10 cellular contexts compared by ENCODE assay signal in the genomic region with DNA sequence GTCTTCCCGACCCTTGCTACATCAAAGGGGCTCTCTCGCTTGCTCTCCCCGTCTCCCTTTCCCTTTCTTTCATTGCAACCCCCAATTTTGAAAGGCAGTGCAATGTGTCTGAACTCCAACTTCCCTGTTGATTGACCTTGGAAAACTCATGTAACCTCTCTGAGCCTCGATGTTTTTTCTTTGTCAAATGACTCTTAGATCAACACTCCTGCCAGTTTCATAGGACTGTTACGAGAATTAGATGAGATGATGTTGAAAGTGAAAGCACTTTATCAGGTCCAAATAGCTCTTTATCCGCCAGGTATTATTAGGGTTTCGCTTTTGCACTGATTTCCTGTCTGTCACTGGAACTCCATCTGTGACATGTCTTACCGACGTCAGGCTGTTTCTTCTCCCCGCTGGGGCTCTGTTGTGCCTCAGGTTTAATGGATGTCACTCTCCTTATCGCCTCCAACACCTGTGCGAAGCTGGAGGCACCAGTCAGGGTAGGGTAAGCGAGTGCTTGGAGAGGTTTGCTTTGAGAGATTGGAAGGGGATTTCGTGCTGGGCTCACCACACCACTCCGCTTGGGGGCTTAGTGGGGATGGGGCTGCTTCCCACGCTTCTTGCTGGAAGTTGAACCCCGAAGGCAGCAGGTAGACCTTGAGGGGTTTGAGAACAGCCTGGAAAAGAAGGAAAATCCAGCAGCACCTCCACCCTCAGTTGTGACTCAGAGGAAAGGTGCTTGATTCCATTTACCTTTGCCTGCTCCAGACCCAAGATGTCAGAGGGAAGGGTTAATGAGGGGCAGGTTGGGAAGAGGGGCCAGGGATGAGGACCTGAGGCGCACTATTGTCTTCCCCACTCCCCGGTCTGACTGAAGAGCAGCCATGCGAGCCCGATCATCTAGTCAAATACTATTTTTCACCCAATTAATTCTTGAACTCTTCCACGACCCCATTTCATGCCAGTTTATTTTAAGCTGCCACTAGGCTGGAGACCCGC. TPM values are rescaled to one million over a fixed set of nuclear protein-coding genes. Genes with fewer than 3 reads are reported as not detected.
DNase-seq lines count a peak whose midpoint lies in the region; ATAC-seq and TF ChIP-seq lines count a peak whose summit lies in the region.
"Had no signal": no experiment of that assay in that cellular context is flagged by ENCODE, and none has a peak within 500 bp of the region (broad histone marks: within the 10 kb centered on the region; RNA-seq: fewer than 3 reads in every experiment).

No MANE protein-coding gene starts in this region.

- in situ Hi-C loops in ACHN (cut with HindIII; ENCODE audit: low pct_ligation_motif_present, low pct_unique_long_range_greater_than_20kb, low sequenced_read_pairs) = loop anchor here (25.0 kb wide), 1 partner anchor 409 kb away; no protein-coding TSS in a partner anchor
- in situ Hi-C loops in transverse colon (cut with MboI; ENCODE audit: low pct_ligation_motif_present in 1 of 4, low pct_unique_long_range_greater_than_20kb in 1 of 4, low sequenced_read_pairs in 3 of 4) = loop anchor here in 3 of 4 donors (25.0 kb wide), 2 partner anchors 109 to 409 kb away; a partner anchor contains a TSS

- peaks cover 77 to 78% of the 10 kb centered on the region in 2 donors for H3K27me3 Mint-ChIP-seq in natural killer cell (ENCODE audit: low read depth in 2 of 2)

- peak overlapping the region; percentile 83 for H3K4me3 Mint-ChIP-seq in natural killer cell

- DNase-seq in GM06990 (ENCODE audit: extremely low read depth, insufficient read length) = no peak
- DNase-seq in adipocyte (ENCODE audit: low read depth) = no peak
- no peak for DNase-seq in natural killer cell
- DNase-seq in DMS53 (lab: John Stamatoyannopoulos, UW) = no peak
- DNase-seq in anterior cingulate cortex (lab: John Stamatoyannopoulos, UW) = no peak
- no peak for DNase-seq in ACHN
- DNase-seq in transverse colon = no peak
- DNase-seq: NCI-H2227 treated with DMSO at 0.1 percent for 48 hours; stimulated activated naive CD4-positive, alpha-beta T cell treated with Interleukin-2 at 50 U/mL for 16 hours had no signal

- 13 to 20% methylated on average over 14 to 23 of the region's 23 CpGs for WGBS in transverse colon (ENCODE audit: low coverage in 1 of 2), 2 donors

- H3K27me3 ChIP-seq in GM06990 (replicated peaks; ENCODE audit: control insufficient read depth, insufficient read depth, low read length) = peaks cover 10% of the 10 kb centered on the region
- H3K27me3 ChIP-seq in adipocyte (replicated peaks; ENCODE audit: control insufficient read depth, insufficient read depth, low read length) = peaks cover 79% of the 10 kb centered on the region
- peaks cover 100% of the 10 kb centered on the region for H3K27me3 ChIP-seq in transverse colon

- no peak for TF ChIP-seq POLR2A in transverse colon (IDR thresholded peaks at IDR 0.05)

- H3K4me3 ChIP-seq in GM06990 (replicated peaks; ENCODE audit: low read depth, low read length) (peak overlapping the region; percentile 33; the same call in 1 of the 2 replicates), adipocyte (ENCODE audit: low read length) (peak overlapping the region; percentile 21), transverse colon (peak overlapping the region in 2 of 4 donors; percentile 2 to 27)

- TF ChIP-seq CTCF in GM06990 (IDR thresholded peaks at IDR 0.05; ENCODE audit: insufficient read depth, low read length, poor library complexity, severe bottlenecking) (no peak), natural killer cell (IDR thresholded peaks at IDR 0.05) (no peak), transverse colon (IDR thresholded peaks at IDR 0.05) (no peak)

- intact Hi-C loops in natural killer cell (cut with micrococcal nuclease) (no loop called here), transverse colon (cut with DNase I; ENCODE audit: low total_unique reads) (no loop called here)

- ATAC-seq in HG03095 (IDR thresholded peaks at IDR 0.05; ENCODE audit: unreplicated experiment) (peak; percentile 49), natural killer cell (peak; percentile 43 to 54 (median 52))

- peak overlapping the region in 1 of 2 donors; percentile 1 for H3K27ac Mint-ChIP-seq in natural killer cell

- no peak for TF ChIP-seq EP300 in transverse colon (IDR thresholded peaks at IDR 0.05; ENCODE audit: low read depth)

- H3K4me1 ChIP-seq in adipocyte (ENCODE audit: control insufficient read depth, insufficient read depth, low read length) = peaks cover 25% of the 10 kb centered on the region
- peaks cover 35 to 74% (median 67%) of the 10 kb centered on the region in 4 donors for H3K4me1 ChIP-seq in transverse colon

- no peaks in the 10 kb centered on the region for H3K36me3 Mint-ChIP-seq in natural killer cell

- H3K36me3 ChIP-seq in GM06990 (ENCODE audit: control insufficient read depth, insufficient read depth, low read length) = no peaks in the 10 kb centered on the region
- no peaks in the 10 kb centered on the region for H3K36me3 ChIP-seq in adipocyte (ENCODE audit: control insufficient read depth, insufficient read depth, low read length, severe bottlenecking)
- H3K36me3 ChIP-seq in transverse colon = no peaks in the 10 kb centered on the region

- H3K9me3 ChIP-seq in adipocyte (ENCODE audit: control insufficient read depth, low read length) (no peaks in the 10 kb centered on the region), transverse colon (no peaks in the 10 kb centered on the region)

- no peak overlapping the region for H3K9ac ChIP-seq in adipocyte (ENCODE audit: low read length)

- H3K27ac ChIP-seq in transverse colon = no peak overlapping the region

- H3K9me3 Mint-ChIP-seq in natural killer cell = no peaks in the 10 kb centered on the region

- H3K4me1 Mint-ChIP-seq in natural killer cell = peaks cover 33 to 56% of the 10 kb centered on the region in 2 donors

RNA-seq across cellular contexts. Expression of a gene that starts 4.3 kb away (rescaled TPM):
- not detected for total RNA-seq in natural killer cell
- not detected for total RNA-seq in transverse colon

RNA-seq across cellular contexts. Expression of a gene that starts 50.8 kb away (rescaled TPM):
- total RNA-seq in natural killer cell (not detected), transverse colon (not detected)
